29 cellular contexts compared by ENCODE assay signal in the genomic region with DNA sequence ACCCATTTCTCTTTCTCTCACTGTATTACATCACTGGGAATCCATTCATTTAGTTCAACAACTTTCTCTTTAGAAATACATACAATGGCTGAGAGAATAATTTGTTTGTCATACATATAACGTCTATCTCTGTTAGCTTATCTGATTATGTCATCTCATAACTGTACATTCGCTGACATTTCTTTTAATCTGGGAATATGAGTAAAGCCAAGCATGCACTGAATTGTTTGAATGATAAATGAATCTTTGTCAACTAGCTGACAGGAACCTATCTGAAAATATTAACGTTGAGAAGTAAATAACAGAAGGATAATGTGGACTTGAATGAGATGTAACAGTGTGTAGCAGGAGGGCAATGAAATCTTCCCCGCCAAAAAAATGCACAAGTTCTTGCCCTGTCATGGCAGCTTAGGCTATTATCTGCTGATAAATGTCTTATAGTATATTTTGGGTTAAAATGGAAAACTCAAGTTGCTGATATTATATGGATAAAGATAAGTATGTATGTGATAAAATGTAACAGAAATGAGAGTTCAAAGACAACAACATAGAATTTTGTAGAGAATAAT.
"Had no signal": no experiment of that assay in that cellular context is flagged by ENCODE, and none has a peak within 500 bp of the region (broad histone marks: within the 10 kb centered on the region; RNA-seq: fewer than 3 reads in every experiment).

No MANE protein-coding gene starts in this region.

- H3K27ac ChIP-seq: adrenal gland, body of pancreas, esophagus muscularis mucosa, foreskin keratinocyte, gastrocnemius medialis, heart left ventricle had no signal

- H3K27me3 ChIP-seq: adrenal gland, body of pancreas, esophagus muscularis mucosa, foreskin keratinocyte, heart left ventricle had no signal

- H3K36me3 ChIP-seq: adrenal gland, esophagus muscularis mucosa, gastrocnemius medialis, heart left ventricle had no signal

- DNase-seq: activated CD4-positive, alpha-beta memory T cell treated with anti-CD3 and anti-CD28 coated beads for 36 hours; activated CD4-positive, alpha-beta T cell treated with anti-CD3 and anti-CD28 coated beads for 36 hours; activated CD4-positive, alpha-beta T cell treated with anti-CD3 and anti-CD28 coated beads, Interleukin-2, amount 10 ng/mL, durations not matched to agents 24 days and 14 days; activated CD4-positive, CD25-positive, alpha-beta regulatory T cell; activated CD4-positive, CD25-positive, alpha-beta regulatory T cell treated with anti-CD3 and anti-CD28 coated beads, Interleukin-2, amount 50 U/mL, for 72 hours; activated CD8-positive, alpha-beta memory T cell treated with anti-CD3 and anti-CD28 coated beads, Interleukin-2, amount 10 ng/mL, durations not matched to agents 7 days and 5 days; activated CD8-positive, alpha-beta memory T cell treated with anti-CD3 and anti-CD28 coated beads, Interleukin-2, amount 50 U/mL, for 4 hours; activated CD8-positive, alpha-beta T cell treated with anti-CD3 and anti-CD28 coated beads, Interleukin-2, amount 10 ng/mL, durations not matched to agents 7 days and 5 days; activated effector memory CD4-positive, alpha-beta T cell treated with anti-CD3 and anti-CD28 coated beads, Interleukin-2, amount 50 U/mL, for 16 hours; activated naive CD4-positive, alpha-beta T cell treated with anti-CD3 and anti-CD28 coated beads for 36 hours; activated naive CD8-positive, alpha-beta T cell treated with anti-CD3 and anti-CD28 coated beads for 36 hours; activated naive CD8-positive, alpha-beta T cell treated with anti-CD3 and anti-CD28 coated beads, Interleukin-2, amount 50 U/mL, for 24 hours; activated T-cell treated with anti-CD3 and anti-CD28 coated beads, Interleukin-2, amount 50 U/mL, for 1 hour; activated T-cell treated with anti-CD3 and anti-CD28 coated beads, Interleukin-2, amount 50 U/mL, for 48 hours; adrenal gland; amygdala; aorta; body of pancreas; caudate nucleus; cortex of kidney; dermis blood vessel endothelial cell; effector CD4-positive, alpha-beta T cell; effector memory CD8-positive, alpha-beta T cell; erythroblast; foreskin keratinocyte; gastrocnemius medialis; glutamatergic neuron; heart left ventricle had no signal

- H3K4me3 ChIP-seq: adrenal gland, body of pancreas, esophagus muscularis mucosa, gastrocnemius medialis, heart left ventricle had no signal

- H3K4me1 ChIP-seq: adrenal gland, body of pancreas, esophagus muscularis mucosa, foreskin keratinocyte, gastrocnemius medialis, heart left ventricle had no signal

- ATAC-seq: activated CD4-positive, alpha-beta T cell treated with anti-CD3 and anti-CD28 coated beads for 36 hours; activated CD8-positive, alpha-beta memory T cell treated with anti-CD3 and anti-CD28 coated beads, Interleukin-2, amount 10 ng/mL, durations not matched to agents 7 days and 5 days; activated CD8-positive, alpha-beta T cell treated with anti-CD3 and anti-CD28 coated beads, Interleukin-2, amount 10 ng/mL, durations not matched to agents 7 days and 5 days; activated naive CD8-positive, alpha-beta T cell treated with anti-CD3 and anti-CD28 coated beads, Interleukin-2, amount 50 U/mL, for 24 hours; body of pancreas; effector memory CD8-positive, alpha-beta T cell; foreskin keratinocyte; gastrocnemius medialis; heart left ventricle had no signal

- H3K9me3 ChIP-seq: adrenal gland, body of pancreas had no signal
